Comparison of ENCODE assay signal across 8 cellular contexts in genomic region chr10:31650010-31650409, GRCh38.
DNase-seq lines count a peak whose midpoint lies in the region; ATAC-seq and TF ChIP-seq lines count a peak whose summit lies in the region.

No MANE protein-coding gene starts in this region.

- peak overlapping the region; percentile 82 for H3K27ac Mint-ChIP-seq in HFFc6

- H3K27me3 Mint-ChIP-seq in HFFc6 (ENCODE audit: insufficient read depth), result no peaks in the 10 kb centered on the region; the same call in 1 of the 2 replicates

- no peaks in the 10 kb centered on the region for H4K20me1 ChIP-seq in MM.1S (ENCODE audit: insufficient read depth, low read length)

- H3F3A ChIP-seq in MM.1S (ENCODE audit: insufficient read depth, low read length), result no peaks in the 10 kb centered on the region

- H3K9me3 ChIP-seq in subcutaneous abdominal adipose tissue (ENCODE audit: control insufficient read depth in 5 of 5, low read length in 5 of 5) (no peaks in the 10 kb centered on the region), MM.1S (replicated peaks; ENCODE audit: insufficient read depth, low read length) (no peaks in the 10 kb centered on the region)

- H3K36me3 ChIP-seq in subcutaneous abdominal adipose tissue (ENCODE audit: control insufficient read depth in 5 of 5, insufficient read depth in 5 of 5, low read length in 5 of 5), result no peaks in the 10 kb centered on the region
- H3K36me3 ChIP-seq in MM.1S (replicated peaks; ENCODE audit: insufficient read depth, low read length), result no peaks in the 10 kb centered on the region

- H3K9me3 Mint-ChIP-seq in HFFc6, result no peaks in the 10 kb centered on the region

- no peak for ATAC-seq in HG03521 (IDR thresholded peaks at IDR 0.05; ENCODE audit: unreplicated experiment)
- ATAC-seq in GM21515 (IDR thresholded peaks at IDR 0.05; ENCODE audit: unreplicated experiment), result no peak

- DNase-seq in HFFc6, result peak; percentile 83
- DNase-seq in cardiac fibroblast (ENCODE audit: low read depth in 2 of 2), result peak; percentile 91 to 92
- DNase-seq in kidney tubule cell (ENCODE audit: low spot score), result peak; percentile 18
- no peak for DNase-seq in MM.1S
- DNase-seq in iPS-NIHi11 (ENCODE audit: low spot score), result no peak

- no peaks in the 10 kb centered on the region for H3K36me3 Mint-ChIP-seq in HFFc6 (ENCODE audit: low read depth)

- peaks cover 0 to 22% (median 10%) of the 10 kb centered on the region in 5 donors for H3K4me1 ChIP-seq in subcutaneous abdominal adipose tissue (ENCODE audit: control insufficient read depth in 5 of 5, insufficient read depth in 5 of 5, low read length in 5 of 5)
- no peaks in the 10 kb centered on the region for H3K4me1 ChIP-seq in MM.1S (ENCODE audit: low read length)

- H3K27ac ChIP-seq in subcutaneous abdominal adipose tissue (ENCODE audit: low read depth, low read length), result peak overlapping the region; percentile 70
- H3K27ac ChIP-seq in MM.1S (ENCODE audit: low read length), result no peak overlapping the region

- H3K9ac ChIP-seq in subcutaneous abdominal adipose tissue (ENCODE audit: low read length in 5 of 5) (peak overlapping the region in 2 of 5 donors; percentile 35 to 64), MM.1S (ENCODE audit: low read length) (no peak overlapping the region)

- no peaks in the 10 kb centered on the region for H3K79me2 ChIP-seq in MM.1S (ENCODE audit: low read length)

- H2AFZ ChIP-seq in MM.1S (ENCODE audit: low read length), result no peak overlapping the region

- peaks cover 50% of the 10 kb centered on the region for H3K4me1 Mint-ChIP-seq in HFFc6 (ENCODE audit: low read depth)

- no peaks in the 10 kb centered on the region for H3K9me2 ChIP-seq in MM.1S (replicated peaks; ENCODE audit: insufficient read depth, low read length)

- no peak for TF ChIP-seq CTCF in HFFc6 (IDR thresholded peaks at IDR 0.05)
- TF ChIP-seq CTCF in cardiac fibroblast (IDR thresholded peaks at IDR 0.05; ENCODE audit: low read depth, low read length), result no peak
- no peak for TF ChIP-seq CTCF in MM.1S (IDR thresholded peaks at IDR 0.05; ENCODE audit: low read length)

- no peak overlapping the region for H3K4me2 ChIP-seq in MM.1S (ENCODE audit: low read depth, low read length)

- H3K27me3 ChIP-seq in subcutaneous abdominal adipose tissue (ENCODE audit: control insufficient read depth in 5 of 5, insufficient read depth in 4 of 5, low read length in 5 of 5), result no peaks in the 10 kb centered on the region
- no peaks in the 10 kb centered on the region for H3K27me3 ChIP-seq in MM.1S (replicated peaks; ENCODE audit: insufficient read depth, low read length)

- H3K4me3 ChIP-seq in cardiac fibroblast (replicated peaks in 1 of 2; ENCODE audit: low read depth in 2 of 2, low read length in 2 of 2) (peak overlapping the region in 1 of 2 donors; percentile 21), subcutaneous abdominal adipose tissue (ENCODE audit: low read depth in 1 of 5, low read length in 5 of 5) (peak overlapping the region; percentile 8 to 64 (median 50)), MM.1S (ENCODE audit: low read length) (no peak overlapping the region)

- H3K4me3 Mint-ChIP-seq in HFFc6, result peak overlapping the region; percentile 74

Comparison
In these comparisons a context has a peak if more than half of its experiments do, and no peak if none do; other contexts are left out.
1. DNase-seq: peak in HFFc6 (single experiment), cardiac fibroblast (2 of 2) and kidney tubule cell (single experiment); none in MM.1S (single experiment) and iPS-NIHi11 (single experiment).